Comparison of ENCODE assay signal across 17 cellular contexts in genomic region chrX:97155809-97156208, GRCh38.
A peak's percentile ranks its signal among the peaks of the same experiment; 100 is the strongest.
DNase-seq lines count a peak whose midpoint lies in the region; ATAC-seq, FAIRE-seq and TF ChIP-seq lines count a peak whose summit lies in the region.
"Had no signal": no experiment of that assay in that cellular context is flagged by ENCODE, and none has a peak within 500 bp of the region (broad histone marks: within the 10 kb centered on the region; RNA-seq: fewer than 3 reads in every experiment).

No MANE protein-coding gene starts in this region.

- no peak overlapping the region for H2AFZ ChIP-seq in DND-41 (ENCODE audit: low read depth, low read length)

- no peaks in the 10 kb centered on the region for H3K9me3 Mint-ChIP-seq in effector memory CD8-positive, alpha-beta T cell

- H3K4me1 ChIP-seq in DND-41 (ENCODE audit: insufficient read depth, low read length): peaks cover 40% of the 10 kb centered on the region
- H3K4me1 ChIP-seq: BE2C had no signal

- no peaks in the 10 kb centered on the region for H4K20me1 ChIP-seq in DND-41 (ENCODE audit: insufficient read depth, low read length)

- H3K9ac ChIP-seq in DND-41 (ENCODE audit: low read depth, low read length): no peak overlapping the region

- TF ChIP-seq CTCF in DND-41 (IDR thresholded peaks at IDR 0.05; ENCODE audit: borderline replicate concordance, extremely low read depth, low read length, poor library complexity, severe bottlenecking): no peak

- no peak overlapping the region for H3K4me3 ChIP-seq in DND-41 (ENCODE audit: low read depth in 1 of 2, low read length in 2 of 2)

- H3K4me3 Mint-ChIP-seq in effector memory CD8-positive, alpha-beta T cell: no peak overlapping the region
- H3K4me3 Mint-ChIP-seq: CD4-positive, alpha-beta memory T cell; H9 had no signal

- FAIRE-seq in GM12891 (lab: Jason Lieb, UNC): peak; percentile 16
- FAIRE-seq: A204.1, G401.6, GM19239 had no signal

- H3K27ac Mint-ChIP-seq in effector memory CD8-positive, alpha-beta T cell: peak overlapping the region in 1 of 2 donors; percentile 10
- H3K27ac Mint-ChIP-seq: CD4-positive, alpha-beta memory T cell; H9 had no signal

- ATAC-seq in DND-41 (ENCODE audit: insufficient read depth, low read depth): peak; percentile 81
- peak; percentile 36 for ATAC-seq in effector memory CD8-positive, alpha-beta T cell (replicated peaks)

- peaks cover 0 to 9% of the 10 kb centered on the region in 2 donors for H3K4me1 Mint-ChIP-seq in effector memory CD8-positive, alpha-beta T cell (ENCODE audit: low read depth in 2 of 2)

- H3K27me3 ChIP-seq in DND-41 (ENCODE audit: insufficient read depth, low read length, poor library complexity): no peaks in the 10 kb centered on the region
- H3K27me3 ChIP-seq: BE2C had no signal

- H3K36me3 Mint-ChIP-seq in effector memory CD8-positive, alpha-beta T cell (ENCODE audit: insufficient read depth): no peaks in the 10 kb centered on the region
- H3K36me3 Mint-ChIP-seq: CD4-positive, alpha-beta memory T cell had no signal

- H3K79me2 ChIP-seq in DND-41 (ENCODE audit: insufficient read depth, low read length): no peaks in the 10 kb centered on the region

- H3K9me3 ChIP-seq in DND-41 (ENCODE audit: insufficient read depth, low read length, severe bottlenecking): no peaks in the 10 kb centered on the region
- H3K9me3 ChIP-seq: BE2C had no signal

- H3K4me2 ChIP-seq in DND-41 (ENCODE audit: insufficient read depth, low read length): no peak overlapping the region

- no peak for TF ChIP-seq POLR2A in GM12891 (IDR thresholded peaks at IDR 0.05; ENCODE audit: low read depth, low read length)

- H3K36me3 ChIP-seq in DND-41 (ENCODE audit: insufficient read depth, low read length): no peaks in the 10 kb centered on the region
- H3K36me3 ChIP-seq: BE2C had no signal

- no peaks in the 10 kb centered on the region for H3K27me3 Mint-ChIP-seq in effector memory CD8-positive, alpha-beta T cell
- H3K27me3 Mint-ChIP-seq: CD4-positive, alpha-beta memory T cell had no signal

- H3K27ac ChIP-seq in DND-41 (ENCODE audit: low read length): no peak overlapping the region
- H3K27ac ChIP-seq: C4-2B had no signal

- DNase-seq in DND-41 (peak; percentile 24), GM12891 (ENCODE audit: insufficient read length, low spot score) (no peak), OCI-M1 (lab: John Stamatoyannopoulos, UW) (peak; percentile 14), HUDEP-2 (lab: John Stamatoyannopoulos, UW; ENCODE audit: unreplicated experiment in 76 of 76) (no peak)
- DNase-seq in effector memory CD8-positive, alpha-beta T cell: no peak
- no peak for DNase-seq in activated CD8-positive, alpha-beta memory T cell treated with anti-CD3 and anti-CD28 coated beads, Interleukin-2, amount 50 U/mL, for 48 hours
- no peak for DNase-seq in stimulated activated CD4-positive, alpha-beta T cell treated with anti-CD3 and anti-CD28 coated beads, Interleukin-4, amount 100 ng/mL, for 4 hours
- DNase-seq: BE2C; CD4-positive, alpha-beta memory T cell; DMS79; EL; GOT3; H9 had no signal

TF ChIP-seq in GM12891, 5 proteins besides CTCF, POLR2A, EP300 and RAD21:
- TF ChIP-seq POU2F2 (IDR thresholded peaks at IDR 0.05; ENCODE audit: low read depth, low read length): no peak
- TF ChIP-seq SPI1 (IDR thresholded peaks at IDR 0.05; ENCODE audit: low read depth, low read length): no peak
- no peak for TF ChIP-seq TAF1 (IDR thresholded peaks at IDR 0.05; ENCODE audit: low read depth, low read length)
- TF ChIP-seq POLR2AphosphoS5 (IDR thresholded peaks at IDR 0.05; ENCODE audit: low read depth, low read length): no peak
- no peak for TF ChIP-seq PAX5 (IDR thresholded peaks at IDR 0.05; ENCODE audit: insufficient read depth, low read length, severe bottlenecking)

Comparison
In these comparisons a context has a peak if more than half of its experiments do, and no peak if none do; other contexts are left out.
1. DNase-seq: peak in DND-41 (single experiment) and OCI-M1 (single experiment); none in GM12891 (single experiment), effector memory CD8-positive, alpha-beta T cell (0 of 3), activated CD8-positive, alpha-beta memory T cell treated with anti-CD3 and anti-CD28 coated beads, Interleukin-2, amount 50 U/mL, for 48 hours (single experiment), stimulated activated CD4-positive, alpha-beta T cell treated with anti-CD3 and anti-CD28 coated beads, Interleukin-4, amount 100 ng/mL, for 4 hours (0 of 2) and HUDEP-2 (0 of 76).